ENCODE assay signal across 8 cellular contexts in the genomic region with DNA sequence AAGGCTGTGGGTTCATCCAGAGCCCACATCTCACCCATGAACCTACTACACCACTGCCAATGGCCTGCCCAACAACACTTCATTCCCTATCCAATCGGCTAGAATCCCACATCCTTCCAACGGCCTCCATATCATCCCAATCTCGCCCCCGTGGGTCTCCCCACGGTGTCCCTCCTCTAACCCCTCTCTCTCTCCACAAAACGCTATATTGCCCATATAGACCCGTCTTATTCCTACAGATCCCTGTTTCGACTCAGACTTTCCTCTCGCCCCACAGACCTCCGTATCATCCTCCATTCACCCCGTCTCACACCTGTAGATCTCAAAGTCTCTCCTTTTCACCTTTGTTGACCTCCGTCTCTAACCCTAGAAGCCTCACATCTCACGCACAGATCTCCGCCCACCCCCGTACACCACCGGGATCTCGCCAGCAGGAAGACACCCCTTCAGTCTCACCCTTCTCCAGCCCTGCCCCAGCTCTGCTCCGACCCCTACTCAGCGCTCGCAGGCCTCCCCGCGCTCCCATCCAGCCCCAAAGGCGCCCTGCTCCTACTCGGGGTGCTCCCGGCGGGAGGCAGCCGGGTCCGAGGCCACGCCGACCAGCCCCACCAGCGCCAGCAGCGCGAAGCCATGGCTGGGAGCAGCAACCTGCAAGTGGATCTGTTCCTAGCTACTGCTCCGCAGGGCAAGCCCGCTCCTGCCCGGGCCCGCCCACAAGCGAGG. TPM values are rescaled to one million over a fixed set of nuclear protein-coding genes. Genes with fewer than 3 reads are reported as not detected.
DNase-seq lines count a peak whose midpoint lies in the region; ATAC-seq and TF ChIP-seq lines count a peak whose summit lies in the region.

A gene with protein sequence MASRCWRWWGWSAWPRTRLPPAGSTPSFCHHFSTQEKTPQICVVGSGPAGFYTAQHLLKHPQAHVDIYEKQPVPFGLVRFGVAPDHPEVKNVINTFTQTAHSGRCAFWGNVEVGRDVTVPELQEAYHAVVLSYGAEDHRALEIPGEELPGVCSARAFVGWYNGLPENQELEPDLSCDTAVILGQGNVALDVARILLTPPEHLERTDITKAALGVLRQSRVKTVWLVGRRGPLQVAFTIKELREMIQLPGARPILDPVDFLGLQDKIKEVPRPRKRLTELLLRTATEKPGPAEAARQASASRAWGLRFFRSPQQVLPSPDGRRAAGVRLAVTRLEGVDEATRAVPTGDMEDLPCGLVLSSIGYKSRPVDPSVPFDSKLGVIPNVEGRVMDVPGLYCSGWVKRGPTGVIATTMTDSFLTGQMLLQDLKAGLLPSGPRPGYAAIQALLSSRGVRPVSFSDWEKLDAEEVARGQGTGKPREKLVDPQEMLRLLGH (minus strand): TSS at position 682 of the 723 bp plus-strand sequence. CDS start 50 bp downstream, at position 632.

- H3K9ac ChIP-seq in smooth muscle cell (ENCODE audit: low read depth) = peak within 1 kb of the TSS; percentile 95

- H4K20me1 ChIP-seq in smooth muscle cell (ENCODE audit: low read depth) = no peaks in the 10 kb centered on the region

- H3K27ac ChIP-seq in VCaP (peak within 1 kb of the TSS; percentile 78), smooth muscle cell (ENCODE audit: low read depth) (peak within 1 kb of the TSS; percentile 84)

- no peaks in the 10 kb centered on the region for H3K9me3 ChIP-seq in smooth muscle cell (replicated peaks; ENCODE audit: low read depth)

- intact Hi-C loops in left cardiac atrium (cut with DNase I) = no loop called here

- peak; percentile 2 to 5 for ATAC-seq in activated CD4-positive, CD25-positive, alpha-beta regulatory T cell treated with anti-CD3 and anti-CD28 coated beads, Interleukin-2, amount 50 U/mL, for 24 hours
- ATAC-seq in HG03025 (IDR thresholded peaks at IDR 0.05; ENCODE audit: low FRiP score, unreplicated experiment) = peak; percentile 20
- ATAC-seq in left cardiac atrium = peak; percentile 0 to 21

- DNase-seq in activated CD4-positive, CD25-positive, alpha-beta regulatory T cell (lab: John Stamatoyannopoulos, UW) = no peak
- DNase-seq in left cardiac atrium (no peak), smooth muscle cell (lab: John Stamatoyannopoulos, UW; ENCODE audit: unreplicated experiment) (no peak), NCI-H1092 treated with DMSO at 0.1 percent for 48 hours (lab: John Stamatoyannopoulos, UW) (no peak), inferior parietal cortex (ENCODE audit: extremely low spot score) (no peak)

- H3K36me3 ChIP-seq in smooth muscle cell (ENCODE audit: low read depth) = no peaks in the 10 kb centered on the region

- peak within 1 kb of the TSS; percentile 93 for H3K4me2 ChIP-seq in smooth muscle cell

- WGBS in smooth muscle cell (ENCODE audit: low lambda C conversion rate) = 6% methylated on average over 36 of the region's 38 CpGs

- no peaks in the 10 kb centered on the region for H3F3A ChIP-seq in smooth muscle cell (ENCODE audit: low read depth)

- H3K79me2 ChIP-seq in smooth muscle cell (ENCODE audit: low read depth) = no peaks in the 10 kb centered on the region

- H2AFZ ChIP-seq in smooth muscle cell (ENCODE audit: low read depth) = peak within 1 kb of the TSS; percentile 86

- H3K27me3 ChIP-seq in smooth muscle cell (ENCODE audit: low read depth) = no peaks in the 10 kb centered on the region

- H3K4me1 ChIP-seq in smooth muscle cell (ENCODE audit: low read depth) = peaks cover 12% of the 10 kb centered on the region

- H3K4me3 ChIP-seq in smooth muscle cell = peak within 1 kb of the TSS; percentile 76

- TF ChIP-seq CTCF in VCaP (conservative IDR thresholded peaks at IDR 0.05) (no peak), smooth muscle cell (IDR thresholded peaks at IDR 0.05; ENCODE audit: borderline replicate concordance, insufficient read depth, poor library complexity, severe bottlenecking) (no peak)

RNA-seq across cellular contexts. Expression of the gene that starts here (rescaled TPM):
- 1 to 10 TPM; 6.6 to 8.1 TPM for total RNA-seq in left cardiac atrium
- 5.6 and 10.4 TPM in 2 replicates for total RNA-seq in smooth muscle cell
- 18.7 and 22.1 TPM in 2 replicates for polyA plus RNA-seq in smooth muscle cell
